19 cellular contexts compared by ENCODE assay signal in the genomic region with DNA sequence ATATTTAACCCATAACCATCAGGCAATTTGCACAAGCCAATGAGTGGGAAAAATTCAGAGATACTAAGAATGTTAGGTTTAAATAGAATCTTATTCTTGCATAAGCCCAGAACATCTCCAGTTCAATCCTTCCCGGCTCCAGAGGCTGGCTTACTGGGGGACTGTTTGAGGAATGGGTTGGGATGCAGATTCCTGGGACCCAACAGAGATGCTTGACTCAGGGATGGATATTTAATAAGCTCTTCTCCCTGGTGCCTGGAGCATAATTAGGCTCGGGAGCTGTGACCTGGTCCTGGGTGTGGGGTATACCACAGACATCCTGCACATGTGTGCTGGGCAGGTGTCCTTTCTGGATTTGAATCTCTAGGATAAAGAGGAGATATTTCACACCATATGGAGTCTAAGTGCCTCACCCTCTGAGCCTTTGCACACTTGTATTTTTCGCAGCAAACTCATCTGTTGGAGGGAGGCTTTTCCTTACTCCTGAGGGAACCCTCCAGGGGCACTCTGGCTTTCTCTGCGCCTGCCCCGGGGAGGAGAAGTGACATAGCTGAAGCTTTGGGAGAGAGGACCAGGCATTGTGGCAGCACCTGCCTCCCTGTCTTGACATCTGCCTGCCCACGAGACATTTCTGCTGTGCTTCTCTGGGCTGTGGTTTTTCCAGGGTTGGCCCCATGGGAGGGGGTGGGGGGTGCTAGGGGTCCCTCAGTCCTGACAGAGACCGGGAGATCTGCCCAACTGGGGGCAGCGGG.
"Had no signal": no experiment of that assay in that cellular context is flagged by ENCODE, and none has a peak within 500 bp of the region (broad histone marks: within the 10 kb centered on the region; RNA-seq: fewer than 3 reads in every experiment).

No MANE protein-coding gene starts in this region.

- H3K36me3 ChIP-seq: ascending aorta, breast epithelium had no signal

- H3K27ac ChIP-seq: ascending aorta, breast epithelium had no signal

- ATAC-seq: activated CD8-positive, alpha-beta T cell treated with anti-CD3 and anti-CD28 coated beads, Interleukin-2, amount 10 ng/mL, durations not matched to agents 7 days and 5 days had no signal

- H3K9me3 Mint-ChIP-seq: activated B cell treated with CpG ODN at 0.5 μM for 24 hours; activated T-cell treated with anti-CD3 and anti-CD28 coated beads, Interleukin-2, amount 50 U/mL, for 24 hours; mesothelial cell of epicardium; nephron; stimulated activated naive CD8-positive, alpha-beta T cell treated with anti-CD3 and anti-CD28 coated beads, Interleukin-15, amount 100 ng/mL, for 72 hours; type B pancreatic cell had no signal

- H3K27me3 Mint-ChIP-seq: activated B cell treated with CpG ODN at 0.5 μM for 24 hours; activated CD4-positive, alpha-beta T cell treated with anti-CD3 and anti-CD28 coated beads, Interleukin-2, amount 10 ng/mL, durations not matched to agents 24 days and 14 days; type B pancreatic cell had no signal

- H3K4me3 ChIP-seq: ascending aorta, breast epithelium, lung had no signal

- H3K36me3 Mint-ChIP-seq: mesothelial cell of epicardium, type B pancreatic cell had no signal

- H3K27me3 ChIP-seq: ascending aorta, breast epithelium had no signal

- H3K4me3 Mint-ChIP-seq: activated B cell treated with CpG ODN at 0.5 μM for 24 hours; activated CD4-positive, alpha-beta T cell treated with anti-CD3 and anti-CD28 coated beads, Interleukin-2, amount 10 ng/mL, durations not matched to agents 24 days and 14 days; activated CD8-positive, alpha-beta T cell treated with anti-CD3 and anti-CD28 coated beads, Interleukin-2, amount 10 ng/mL, durations not matched to agents 7 days and 5 days; activated T-cell treated with anti-CD3 and anti-CD28 coated beads, Interleukin-2, amount 50 U/mL, for 24 hours; mesothelial cell of epicardium; nephron; stimulated activated naive CD8-positive, alpha-beta T cell treated with anti-CD3 and anti-CD28 coated beads, Interleukin-15, amount 100 ng/mL, for 72 hours; type B pancreatic cell had no signal

- H3K9me3 ChIP-seq: ascending aorta, breast epithelium had no signal

- H3K4me1 ChIP-seq: breast epithelium had no signal

- DNase-seq: activated B cell treated with CpG ODN at 0.5 μM for 24 hours; activated CD4-positive, alpha-beta T cell treated with anti-CD3 and anti-CD28 coated beads, Interleukin-2, amount 10 ng/mL, durations not matched to agents 24 days and 14 days; activated CD8-positive, alpha-beta T cell treated with anti-CD3 and anti-CD28 coated beads, Interleukin-2, amount 10 ng/mL, durations not matched to agents 7 days and 5 days; activated effector memory CD4-positive, alpha-beta T cell treated with Interleukin-2 at 50 U/mL for 16 hours; activated naive CD4-positive, alpha-beta T cell treated with anti-CD3 and anti-CD28 coated beads, Interleukin-2, amount 50 U/mL, for 16 hours; activated T-cell treated with anti-CD3 and anti-CD28 coated beads, Interleukin-2, amount 50 U/mL, for 24 hours; cortex of kidney; head of caudate nucleus; kidney; nucleus accumbens; stimulated activated CD4-positive, alpha-beta T cell treated with anti-CD3 and anti-CD28 coated beads, Interleukin-2, amount 100 ng/mL, for 24 hours; stimulated activated naive CD8-positive, alpha-beta T cell treated with anti-CD3 and anti-CD28 coated beads, Interleukin-15, amount 100 ng/mL, for 72 hours; T-helper 9 cell had no signal

- H3K27ac Mint-ChIP-seq: activated B cell treated with CpG ODN at 0.5 μM for 24 hours; activated CD8-positive, alpha-beta T cell treated with anti-CD3 and anti-CD28 coated beads, Interleukin-2, amount 10 ng/mL, durations not matched to agents 7 days and 5 days; activated T-cell treated with anti-CD3 and anti-CD28 coated beads, Interleukin-2, amount 50 U/mL, for 24 hours; mesothelial cell of epicardium; nephron; stimulated activated naive CD8-positive, alpha-beta T cell treated with anti-CD3 and anti-CD28 coated beads, Interleukin-15, amount 100 ng/mL, for 72 hours; type B pancreatic cell had no signal
